Comparison of ENCODE assay signal across 35 cellular contexts in the genomic region with DNA sequence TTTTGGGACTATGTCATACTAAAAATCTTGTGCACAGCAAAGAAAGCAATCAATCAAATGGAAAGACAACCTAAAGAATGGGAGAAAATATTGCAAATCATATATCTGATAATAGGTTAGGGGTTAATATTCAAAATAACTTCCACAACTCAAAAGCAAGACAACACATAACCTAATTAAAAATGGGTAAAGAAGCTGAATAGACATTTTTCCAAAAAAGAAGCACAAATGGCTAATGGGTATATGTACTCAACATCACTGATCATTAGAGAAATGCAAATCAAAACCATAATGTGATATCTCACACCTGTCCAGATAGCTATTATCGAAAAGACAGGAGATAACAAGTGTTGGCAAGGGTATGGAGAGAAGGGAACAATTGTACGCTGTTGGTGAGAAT. TPM values are rescaled to one million over a fixed set of nuclear protein-coding genes. Genes with fewer than 3 reads are reported as not detected.
"Had no signal": no experiment of that assay in that cellular context is flagged by ENCODE, and none has a peak within 500 bp of the region (broad histone marks: within the 10 kb centered on the region; RNA-seq: fewer than 3 reads in every experiment).

No MANE protein-coding gene starts in this region.

- H3K4me1 ChIP-seq: neural progenitor cell, parathyroid adenoma, psoas muscle, spleen, suprapubic skin, testis, tibial artery, transverse colon, upper lobe of right lung, uterus had no signal

- H3K4me3 ChIP-seq: neural progenitor cell, ovary, psoas muscle, skin epidermis, smooth muscle cell, spleen, suprapubic skin, testis, tibial artery, transverse colon, upper lobe of right lung, uterus had no signal

- H3K4me3 Mint-ChIP-seq: natural killer cell; nephron; neural progenitor cell; stimulated activated memory B cell treated with anti-CD40 and anti-IgM and Interleukin-4, amounts not matched to agents 10 μg/mL and 1 μg/mL and 100 μg/mL, for 72 hours; stimulated activated naive CD8-positive, alpha-beta T cell treated with anti-CD3 and anti-CD28 coated beads, Interleukin-15, amount 100 ng/mL, for 72 hours; type B pancreatic cell had no signal

- H3K9ac ChIP-seq: neural progenitor cell, parathyroid adenoma had no signal

- H3K9me3 Mint-ChIP-seq: natural killer cell; neural progenitor cell; stimulated activated naive CD8-positive, alpha-beta T cell treated with anti-CD3 and anti-CD28 coated beads, Interleukin-15, amount 100 ng/mL, for 72 hours; type B pancreatic cell had no signal

- H3K27me3 Mint-ChIP-seq: progenitor cell of endocrine pancreas, type B pancreatic cell had no signal

- H3K36me3 Mint-ChIP-seq: natural killer cell; stimulated activated memory B cell treated with anti-CD40 and anti-IgM and Interleukin-4, amounts not matched to agents 10 μg/mL and 1 μg/mL and 100 μg/mL, for 72 hours had no signal

- H3K4me1 Mint-ChIP-seq: natural killer cell; nephron; neural progenitor cell; stimulated activated memory B cell treated with anti-CD40 and anti-IgM and Interleukin-4, amounts not matched to agents 10 μg/mL and 1 μg/mL and 100 μg/mL, for 72 hours; stimulated activated naive CD8-positive, alpha-beta T cell treated with anti-CD3 and anti-CD28 coated beads, Interleukin-15, amount 100 ng/mL, for 72 hours had no signal

- H3K36me3 ChIP-seq: neural progenitor cell, ovary, spleen, suprapubic skin, tibial artery, transverse colon, upper lobe of right lung, uterus had no signal

- H3K27ac Mint-ChIP-seq: natural killer cell; nephron; neural progenitor cell; progenitor cell of endocrine pancreas; stimulated activated memory B cell treated with anti-CD40 and anti-IgM and Interleukin-4, amounts not matched to agents 10 μg/mL and 1 μg/mL and 100 μg/mL, for 72 hours; stimulated activated naive CD8-positive, alpha-beta T cell treated with anti-CD3 and anti-CD28 coated beads, Interleukin-15, amount 100 ng/mL, for 72 hours; type B pancreatic cell had no signal

- DNase-seq: natural killer cell; occipital lobe; ovary; posterior cingulate gyrus; psoas muscle; right cardiac atrium; spleen; stimulated activated CD4-positive, alpha-beta T cell treated with anti-CD3 and anti-CD28 coated beads, Interleukin-12 subunit alpha, Interleukin-12 subunit beta, amount 100 ng/mL, for 4 hours; stimulated activated CD4-positive, alpha-beta T cell treated with anti-CD3 and anti-CD28 coated beads, Interleukin-1b, Interleukin-23, amount 100 ng/mL, for 48 hours; stimulated activated CD4-positive, alpha-beta T cell treated with anti-CD3 and anti-CD28 coated beads, Interleukin-4, amount 100 ng/mL, for 1 hour; stimulated activated CD4-positive, alpha-beta T cell treated with anti-CD3 and anti-CD28 coated beads, Interleukin-4, amount 100 ng/mL, for 4 hours; stimulated activated CD8-positive, alpha-beta memory T cell treated with anti-CD3 and anti-CD28 coated beads, Interleukin-4, amount 100 ng/mL, for 48 hours; stimulated activated naive CD4-positive, alpha-beta T cell; stimulated activated naive CD8-positive, alpha-beta T cell treated with anti-CD3 and anti-CD28 coated beads, Interleukin-15, amount 100 ng/mL, for 72 hours; stimulated activated naive CD8-positive, alpha-beta T cell treated with anti-CD3 and anti-CD28 coated beads, Interleukin-15, Interleukin-2, amounts not matched to agents 100 U/mL and 50 U/mL, for 24 hours; substantia nigra; testis; tibial artery; transverse colon; upper lobe of right lung; uterus had no signal

- H3K9me3 ChIP-seq: ovary, psoas muscle, spleen, suprapubic skin, testis, transverse colon, upper lobe of right lung, uterus had no signal

- ATAC-seq: natural killer cell; psoas muscle; right cardiac atrium; sciatic nerve; stimulated activated memory B cell treated with anti-CD40 and anti-IgM and Interleukin-4, amounts not matched to agents 10 μg/mL and 1 μg/mL and 100 μg/mL, for 72 hours; stimulated activated naive CD8-positive, alpha-beta T cell treated with anti-CD3 and anti-CD28 coated beads, Interleukin-15, amount 100 ng/mL, for 72 hours; stimulated activated naive CD8-positive, alpha-beta T cell treated with anti-CD3 and anti-CD28 coated beads, Interleukin-15, Interleukin-2, amounts not matched to agents 100 U/mL and 50 U/mL, for 24 hours; upper lobe of right lung had no signal

- H3K4me2 ChIP-seq: neural progenitor cell, smooth muscle cell had no signal

- H3K27me3 ChIP-seq: neural progenitor cell, ovary, spleen, suprapubic skin, testis, tibial artery, transverse colon, upper lobe of right lung, uterus had no signal

- H3K27ac ChIP-seq: neural progenitor cell, ovary, parathyroid adenoma, psoas muscle, skin epidermis, spleen, suprapubic skin, testis, tibial artery, transverse colon, upper lobe of right lung, uterus had no signal

- H2AFZ ChIP-seq: neural progenitor cell, parathyroid adenoma had no signal

RNA-seq across cellular contexts. Expression of gene GCM2, which starts 58.0 kb away (rescaled TPM):
- total RNA-seq: natural killer cell, occipital lobe, osteoblast, ovary, progenitor cell of endocrine pancreas, psoas muscle, renal cortical epithelial cell, right cardiac atrium, sciatic nerve, smooth muscle cell, spleen, suprapubic skin, transverse colon, upper lobe of right lung, urinary bladder, uterus had no signal
- polyA plus RNA-seq: neural cell, ovary, psoas muscle, right cardiac atrium, spleen, urinary bladder had no signal
